ENCODE assay signal across 5 cellular contexts in the genomic region with DNA sequence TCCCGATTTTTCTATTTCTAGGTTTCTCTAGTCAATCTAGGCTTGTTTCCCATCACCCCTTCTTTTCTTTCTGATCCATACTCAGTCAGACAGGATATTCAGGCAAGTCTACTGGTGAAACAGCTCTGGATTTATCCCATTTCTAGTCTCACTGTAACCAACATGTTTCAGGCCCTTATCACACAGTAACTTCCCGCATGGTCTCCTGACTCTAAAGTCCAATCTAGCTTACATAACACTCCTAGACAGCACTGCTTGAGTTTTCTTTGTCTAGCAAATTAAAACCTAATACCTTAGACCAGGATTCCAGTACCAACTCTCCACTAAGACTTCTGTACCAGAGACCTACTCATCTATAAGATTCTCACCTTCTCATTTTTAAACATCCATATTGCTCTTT. TPM values are rescaled to one million over a fixed set of nuclear protein-coding genes. Genes with fewer than 3 reads are reported as not detected.
"Had no signal": no experiment of that assay in that cellular context is flagged by ENCODE, and none has a peak within 500 bp of the region (broad histone marks: within the 10 kb centered on the region; RNA-seq: fewer than 3 reads in every experiment).

No MANE protein-coding gene starts in this region.

RNA-seq across cellular contexts. Expression of gene FOXD4L6, which starts 13.4 kb away (rescaled TPM):
- total RNA-seq: H7, HFFc6 had no signal
- polyA plus RNA-seq: GM23248, GM23338, H1 had no signal
